8 cellular contexts compared by ENCODE assay signal in genomic region chr14:85415015-85415712, GRCh38.
DNase-seq lines count a peak whose midpoint lies in the region; ATAC-seq, FAIRE-seq and TF ChIP-seq lines count a peak whose summit lies in the region.

No MANE protein-coding gene starts in this region.

- no peaks in the 10 kb centered on the region for H3K4me1 Mint-ChIP-seq in activated naive CD8-positive, alpha-beta T cell treated with anti-CD3 and anti-CD28 coated beads, Interleukin-2, amount 50 U/mL, for 24 hours

- DNase-seq in H54 (ENCODE audit: insufficient read length, low spot score), result peak; percentile 23
- peak; percentile 37 for DNase-seq in SHP77 treated with DMSO at 0.1 percent for 48 hours (lab: John Stamatoyannopoulos, UW)
- peak; percentile 89 for DNase-seq in glomerular visceral epithelial cell (ENCODE audit: extremely low spot score)
- peak; percentile 65 for DNase-seq in sigmoid colon
- DNase-seq in NCI-H526 treated with DMSO at 0.1 percent for 48 hours (lab: John Stamatoyannopoulos, UW), result no peak
- no peak for DNase-seq in activated naive CD4-positive, alpha-beta T cell (lab: John Stamatoyannopoulos, UW)
- no peak for DNase-seq in activated naive CD8-positive, alpha-beta T cell treated with anti-CD3 and anti-CD28 coated beads, Interleukin-2, amount 50 U/mL, for 24 hours

- H3K9me3 Mint-ChIP-seq in activated naive CD8-positive, alpha-beta T cell treated with anti-CD3 and anti-CD28 coated beads, Interleukin-2, amount 50 U/mL, for 24 hours, result peaks cover 11% of the 10 kb centered on the region

- H3K9me3 ChIP-seq in sigmoid colon, result no peaks in the 10 kb centered on the region

- peak; percentile 99 for FAIRE-seq in H54 (lab: Jason Lieb, UNC)

- no peak overlapping the region for H3K27ac Mint-ChIP-seq in activated naive CD8-positive, alpha-beta T cell treated with anti-CD3 and anti-CD28 coated beads, Interleukin-2, amount 50 U/mL, for 24 hours

- intact Hi-C loops in sigmoid colon (cut with DNase I), result no loop called here

- no peaks in the 10 kb centered on the region for H3K36me3 ChIP-seq in sigmoid colon

- 65 to 72% methylated on average over 13 of the region's 13 CpGs for WGBS in sigmoid colon, 2 donors

- no peaks in the 10 kb centered on the region for H3K27me3 ChIP-seq in sigmoid colon

- H3K27me3 Mint-ChIP-seq in activated naive CD8-positive, alpha-beta T cell treated with anti-CD3 and anti-CD28 coated beads, Interleukin-2, amount 50 U/mL, for 24 hours, result no peaks in the 10 kb centered on the region

- no peak overlapping the region for H3K4me3 Mint-ChIP-seq in activated naive CD8-positive, alpha-beta T cell treated with anti-CD3 and anti-CD28 coated beads, Interleukin-2, amount 50 U/mL, for 24 hours

- H3K36me3 Mint-ChIP-seq in activated naive CD8-positive, alpha-beta T cell treated with anti-CD3 and anti-CD28 coated beads, Interleukin-2, amount 50 U/mL, for 24 hours (ENCODE audit: low read depth), result no peaks in the 10 kb centered on the region

- TF ChIP-seq CTCF in sigmoid colon (IDR thresholded peaks at IDR 0.05), result peak in 1 of 4 experiments; percentile 19

- H3K4me3 ChIP-seq in sigmoid colon, result peak overlapping the region in 2 of 4 donors; percentile 6 to 7

- H3K4me1 ChIP-seq in sigmoid colon, result peaks cover 0 to 13% (median 8%) of the 10 kb centered on the region in 4 donors

- peak overlapping the region in 1 of 4 donors; percentile 23 for H3K27ac ChIP-seq in sigmoid colon

- TF ChIP-seq EP300 in sigmoid colon (IDR thresholded peaks at IDR 0.05), result no peak

- no peak for TF ChIP-seq POLR2A in H54 (IDR thresholded peaks at IDR 0.05; ENCODE audit: low read depth, low read length)
- TF ChIP-seq POLR2A in sigmoid colon (IDR thresholded peaks at IDR 0.05), result no peak

- ATAC-seq in HG02870 (IDR thresholded peaks at IDR 0.05; ENCODE audit: unreplicated experiment), result no peak
- ATAC-seq in activated naive CD8-positive, alpha-beta T cell treated with anti-CD3 and anti-CD28 coated beads, Interleukin-2, amount 50 U/mL, for 24 hours, result no peak

Comparison
In these comparisons a context has a peak if more than half of its experiments do, and no peak if none do; other contexts are left out.
1. DNase-seq: peak in H54 (single experiment), SHP77 treated with DMSO at 0.1 percent for 48 hours (single experiment), glomerular visceral epithelial cell (single experiment) and sigmoid colon (single experiment); none in NCI-H526 treated with DMSO at 0.1 percent for 48 hours (single experiment), activated naive CD4-positive, alpha-beta T cell (0 of 4) and activated naive CD8-positive, alpha-beta T cell treated with anti-CD3 and anti-CD28 coated beads, Interleukin-2, amount 50 U/mL, for 24 hours (single experiment).